ENCODE assay signal across 19 cellular contexts in the genomic region with DNA sequence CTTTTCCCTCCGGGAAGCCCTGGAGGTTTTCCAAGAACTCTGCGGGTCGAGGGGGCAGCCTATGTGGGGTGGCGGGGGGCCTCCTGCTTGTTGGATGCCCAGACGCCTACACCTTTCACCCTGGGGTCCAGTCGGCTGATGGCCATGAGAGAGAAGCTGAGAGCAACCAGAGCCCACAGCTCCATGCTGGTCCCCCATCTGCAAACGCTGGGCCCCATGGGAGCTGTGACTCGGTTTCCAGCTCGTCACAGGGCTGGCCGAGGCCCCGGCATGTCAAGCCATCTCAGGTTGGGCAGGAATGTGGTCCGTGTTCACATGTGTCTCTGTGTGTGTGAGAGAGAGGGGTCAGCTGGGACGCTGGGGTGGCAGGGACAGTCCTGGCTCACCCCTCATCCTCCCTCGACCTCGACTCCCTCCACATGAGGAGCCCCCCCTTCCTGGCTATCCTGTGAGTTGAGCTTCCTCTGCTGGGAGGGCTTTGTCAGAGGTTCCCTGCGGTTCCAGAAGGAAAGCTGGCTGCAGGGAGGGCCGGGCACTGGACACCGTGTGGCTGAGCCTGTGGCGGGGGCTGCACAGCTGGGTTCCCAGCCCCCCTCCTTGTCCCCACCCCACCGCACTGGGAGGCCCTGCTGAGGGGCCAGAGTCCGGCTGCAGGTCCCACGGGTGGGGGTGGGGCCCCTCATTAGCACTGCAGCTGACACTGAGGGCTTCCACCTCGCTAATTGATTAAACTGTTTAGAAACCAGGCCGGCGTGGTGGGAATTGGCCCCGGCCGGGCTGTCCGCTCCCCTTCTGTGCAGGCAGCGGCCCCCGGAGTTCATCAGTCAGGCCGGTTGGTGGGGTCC. TPM values are rescaled to one million over a fixed set of nuclear protein-coding genes. Genes with fewer than 3 reads are reported as not detected.
A peak's percentile ranks its signal among the peaks of the same experiment; 100 is the strongest.
DNase-seq lines count a peak whose midpoint lies in the region; ATAC-seq, FAIRE-seq and TF ChIP-seq lines count a peak whose summit lies in the region.
"Had no signal": no experiment of that assay in that cellular context is flagged by ENCODE, and none has a peak within 500 bp of the region (broad histone marks: within the 10 kb centered on the region; RNA-seq: fewer than 3 reads in every experiment).

No MANE protein-coding gene starts in this region.

- H3K4me3 Mint-ChIP-seq in progenitor cell of endocrine pancreas (ENCODE audit: low read depth), result no peak overlapping the region
- H3K4me3 Mint-ChIP-seq in activated CD8-positive, alpha-beta T cell treated with anti-CD3 and anti-CD28 coated beads for 36 hours, result no peak overlapping the region
- H3K4me3 Mint-ChIP-seq: activated CD8-positive, alpha-beta T cell treated with anti-CD3 and anti-CD28 coated beads, Interleukin-2, amount 10 ng/mL, durations not matched to agents 7 days and 5 days had no signal

- H3K9me2 ChIP-seq in GM23248 (ENCODE audit: insufficient read depth), result no peaks in the 10 kb centered on the region

- DNase-seq in GM23248 (peak; percentile 75), astrocyte of the hippocampus (ENCODE audit: low read depth, low spot score) (peak; percentile 36), right cardiac atrium (peak in 2 of 3 donors; percentile 69 to 72), progenitor cell of endocrine pancreas (ENCODE audit: low spot score, unreplicated experiment) (no peak), HTR-8/SVneo (ENCODE audit: insufficient read length, low spot score) (no peak), SK-N-DZ (ENCODE audit: low spot score) (no peak)
- DNase-seq in activated CD8-positive, alpha-beta T cell treated with anti-CD3 and anti-CD28 coated beads for 36 hours, result no peak
- DNase-seq: activated CD8-positive, alpha-beta T cell treated with anti-CD3 and anti-CD28 coated beads, Interleukin-2, amount 10 ng/mL, durations not matched to agents 7 days and 5 days; activated effector memory CD4-positive, alpha-beta T cell treated with Interleukin-2 at 50 U/mL for 16 hours; left lung; naive thymus-derived CD4-positive, alpha-beta T cell; NCI-H1048; NCI-H2171; NK-92 treated with Interleukin-12 subunit alpha and Interleukin-12 subunit beta, amount 100 ng/mL, for 24 hours; SIG-M5; stimulated activated naive CD4-positive, alpha-beta T cell treated with Interleukin-2 at 50 U/mL for 16 hours had no signal

- H3K27ac Mint-ChIP-seq in progenitor cell of endocrine pancreas, result peak overlapping the region; percentile 94
- H3K27ac Mint-ChIP-seq in activated CD8-positive, alpha-beta T cell treated with anti-CD3 and anti-CD28 coated beads for 36 hours, result no peak overlapping the region
- H3K27ac Mint-ChIP-seq: activated CD8-positive, alpha-beta T cell treated with anti-CD3 and anti-CD28 coated beads, Interleukin-2, amount 10 ng/mL, durations not matched to agents 7 days and 5 days; naive thymus-derived CD4-positive, alpha-beta T cell had no signal

- H3K4me1 Mint-ChIP-seq in progenitor cell of endocrine pancreas (ENCODE audit: low read depth), result peaks cover 24% of the 10 kb centered on the region
- peaks cover 7% of the 10 kb centered on the region for H3K4me1 Mint-ChIP-seq in activated CD8-positive, alpha-beta T cell treated with anti-CD3 and anti-CD28 coated beads for 36 hours (ENCODE audit: low read depth)

- no peaks in the 10 kb centered on the region for H3K27me3 Mint-ChIP-seq in progenitor cell of endocrine pancreas
- H3K27me3 Mint-ChIP-seq in activated CD8-positive, alpha-beta T cell treated with anti-CD3 and anti-CD28 coated beads for 36 hours, result peaks cover 13% of the 10 kb centered on the region

- H4K20me1 ChIP-seq in GM23248 (ENCODE audit: insufficient read depth), result no peaks in the 10 kb centered on the region

- POLR2A ChIA-PET in activated CD8-positive, alpha-beta T cell treated with anti-CD3 and anti-CD28 coated beads for 36 hours (lab: Charles Lee), result interaction anchor here (1.3 kb wide), 1 partner anchor 22 kb away, joined by 3 read pairs; no protein-coding TSS in a partner anchor

- H2AFZ ChIP-seq in GM23248, result no peak overlapping the region

- in situ Hi-C loops in GM23248 (cut with MboI), result no loop called here

- H3K27ac ChIP-seq in GM23248, result peak overlapping the region; percentile 87
- no peak overlapping the region for H3K27ac ChIP-seq in right cardiac atrium (ENCODE audit: low read length)
- H3K27ac ChIP-seq: left lung had no signal

- no peaks in the 10 kb centered on the region for H3K9me3 ChIP-seq in GM23248 (ENCODE audit: low read depth)
- no peaks in the 10 kb centered on the region for H3K9me3 ChIP-seq in right cardiac atrium (ENCODE audit: control insufficient read depth, low read length)
- H3K9me3 ChIP-seq: left lung had no signal

- peak; percentile 1 to 13 for ATAC-seq in right cardiac atrium
- no peak for ATAC-seq in activated CD8-positive, alpha-beta T cell treated with anti-CD3 and anti-CD28 coated beads for 36 hours
- ATAC-seq in GM21576 (IDR thresholded peaks at IDR 0.05; ENCODE audit: unreplicated experiment), result no peak
- ATAC-seq: activated CD8-positive, alpha-beta T cell treated with anti-CD3 and anti-CD28 coated beads, Interleukin-2, amount 10 ng/mL, durations not matched to agents 7 days and 5 days had no signal

- H3K36me3 ChIP-seq in GM23248 (ENCODE audit: low read depth), result peaks cover 36% of the 10 kb centered on the region

- H3K4me1 ChIP-seq in GM23248 (ENCODE audit: insufficient read depth) (peaks cover 40% of the 10 kb centered on the region), right cardiac atrium (ENCODE audit: control insufficient read depth, insufficient read depth, low read length) (peaks cover 7% of the 10 kb centered on the region)

- no peaks in the 10 kb centered on the region for H3K9me3 Mint-ChIP-seq in progenitor cell of endocrine pancreas (ENCODE audit: low read depth)
- H3K9me3 Mint-ChIP-seq in activated CD8-positive, alpha-beta T cell treated with anti-CD3 and anti-CD28 coated beads for 36 hours, result no peaks in the 10 kb centered on the region
- H3K9me3 Mint-ChIP-seq: naive thymus-derived CD4-positive, alpha-beta T cell had no signal

- H3K27me3 ChIP-seq in GM23248 (replicated peaks; ENCODE audit: insufficient read depth), result no peaks in the 10 kb centered on the region
- H3K27me3 ChIP-seq in right cardiac atrium (ENCODE audit: control insufficient read depth, insufficient read depth), result no peaks in the 10 kb centered on the region

- H3K4me2 ChIP-seq in GM23248 (ENCODE audit: unreplicated experiment), result peak overlapping the region; percentile 36

- H3F3A ChIP-seq in GM23248 (ENCODE audit: insufficient read depth), result peaks cover 45% of the 10 kb centered on the region

- peaks cover 11% of the 10 kb centered on the region for H3K36me3 Mint-ChIP-seq in progenitor cell of endocrine pancreas (ENCODE audit: insufficient read depth)
- peaks cover 2% of the 10 kb centered on the region for H3K36me3 Mint-ChIP-seq in activated CD8-positive, alpha-beta T cell treated with anti-CD3 and anti-CD28 coated beads for 36 hours (ENCODE audit: low read depth)
- H3K36me3 Mint-ChIP-seq: naive thymus-derived CD4-positive, alpha-beta T cell had no signal

- no peak overlapping the region for H3K4me3 ChIP-seq in GM23248
- H3K4me3 ChIP-seq in right cardiac atrium (ENCODE audit: low read length), result no peak overlapping the region
- H3K4me3 ChIP-seq: left lung had no signal

- CTCF ChIA-PET in activated CD8-positive, alpha-beta T cell treated with anti-CD3 and anti-CD28 coated beads for 36 hours (lab: Charles Lee), result interaction anchor here (1.1 kb wide), 1 partner anchor 15 kb away, joined by 3 read pairs; no protein-coding TSS in a partner anchor

- no peak for TF ChIP-seq CTCF in progenitor cell of endocrine pancreas (IDR thresholded peaks at IDR 0.05; ENCODE audit: unreplicated experiment)
- TF ChIP-seq CTCF in activated CD8-positive, alpha-beta T cell treated with anti-CD3 and anti-CD28 coated beads for 36 hours (IDR thresholded peaks at IDR 0.05), result no peak

- peak overlapping the region; percentile 77 for H3K9ac ChIP-seq in GM23248

- no peak for FAIRE-seq in HTR-8/SVneo (lab: Jason Lieb, UNC)
- FAIRE-seq: D721Med, TTC549 had no signal

- WGBS in GM23248 (ENCODE audit: low coverage in 1 of 2, low lambda C conversion rate in 2 of 2, missing lambda C conversion rate in 2 of 2), 2 experiments, result 15 to 17% methylated on average over 29 to 30 of the region's 31 CpGs
- WGBS in right cardiac atrium, result 28% methylated on average over 31 of the region's 31 CpGs

- intact Hi-C loops in right cardiac atrium (cut with DNase I), result no loop called here
- intact Hi-C loops in activated CD8-positive, alpha-beta T cell treated with anti-CD3 and anti-CD28 coated beads for 36 hours (cut with micrococcal nuclease), result no loop called here

- peaks cover 39% of the 10 kb centered on the region for H3K79me2 ChIP-seq in GM23248 (ENCODE audit: insufficient read depth)

RNA-seq across cellular contexts. Expression of a gene that starts 19.1 kb away (rescaled TPM):
- 305 and 319 TPM in 2 replicates for total RNA-seq in GM23248 (2014; rRNA removed; shearing (Covaris generic))
- polyA plus RNA-seq in GM23248 (2016; fragmentation: Nextera tagmentation; extraction: Ambion mirVana) (26.5 and 28.4 TPM in 2 replicates), right cardiac atrium (67.9 TPM)
- total RNA-seq in right cardiac atrium (10 to 100 TPM; 57.3 to 77.1 (median 70.9) TPM), progenitor cell of endocrine pancreas (54.6 and 56.2 TPM in 2 replicates)
- total RNA-seq in activated CD8-positive, alpha-beta T cell treated with anti-CD3 and anti-CD28 coated beads for 36 hours, result 10 to 100 TPM; 23.3 to 24.1 TPM
- polyA plus RNA-seq in SK-N-DZ (2014; cell fraction: cytosol; rRNA removed), result 6.8 and 13.6 TPM in 2 replicates
- 4.5 and 6.9 TPM in 2 replicates for polyA plus RNA-seq in SK-N-DZ (2014; cell fraction: nucleus; rRNA removed)
- polyA plus RNA-seq: naive thymus-derived CD4-positive, alpha-beta T cell had no signal

Comparison
In these comparisons a context has a peak if more than half of its experiments do, and no peak if none do; other contexts are left out.
1. DNase-seq: peak in GM23248 (single experiment), astrocyte of the hippocampus (single experiment) and right cardiac atrium (2 of 3); none in progenitor cell of endocrine pancreas (single experiment), activated CD8-positive, alpha-beta T cell treated with anti-CD3 and anti-CD28 coated beads for 36 hours (single experiment), HTR-8/SVneo (single experiment) and SK-N-DZ (single experiment).
2. ATAC-seq: peak in right cardiac atrium (2 of 2); none in activated CD8-positive, alpha-beta T cell treated with anti-CD3 and anti-CD28 coated beads for 36 hours (single experiment) and GM21576 (single experiment).